9 cellular contexts compared by ENCODE assay signal in the genomic region with DNA sequence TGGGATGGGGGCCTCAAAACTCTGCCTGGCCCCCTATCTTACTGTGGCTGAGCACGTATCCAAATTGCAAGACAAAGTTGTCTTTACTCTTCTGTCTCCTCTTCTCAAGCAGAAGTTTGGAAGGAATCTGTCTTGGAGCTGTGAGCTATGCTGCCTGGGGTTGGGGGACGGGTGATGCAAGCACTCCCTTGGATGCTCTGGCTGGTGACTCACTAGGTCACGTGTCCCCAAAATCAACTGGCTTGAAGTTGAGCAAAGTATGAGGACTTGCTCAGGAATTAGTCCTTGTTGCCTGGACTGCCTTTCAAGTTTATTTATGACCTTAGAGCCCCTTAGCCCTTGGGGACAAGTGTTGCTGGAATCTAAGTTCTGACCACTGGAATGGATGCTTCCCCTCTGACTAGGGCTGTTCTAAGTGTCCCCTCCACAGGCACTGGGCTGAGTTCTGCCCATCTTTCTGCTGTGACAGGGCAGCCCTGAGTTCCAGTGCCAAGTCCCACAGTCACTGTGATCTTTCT.
DNase-seq lines count a peak whose midpoint lies in the region; ATAC-seq, FAIRE-seq and TF ChIP-seq lines count a peak whose summit lies in the region.
"Had no signal": no experiment of that assay in that cellular context is flagged by ENCODE, and none has a peak within 500 bp of the region (broad histone marks: within the 10 kb centered on the region; RNA-seq: fewer than 3 reads in every experiment).

No MANE protein-coding gene starts in this region.

- TF ChIP-seq POLR2A in K562 (conservative IDR thresholded peaks at IDR 0.05), result no peak

- H2BK5ac ChIP-seq in mesendoderm (ENCODE audit: low read length), result no peak overlapping the region

- H2AFZ ChIP-seq in K562 (ENCODE audit: low read depth, low read length) (no peak overlapping the region), MM.1S (ENCODE audit: low read length) (no peak overlapping the region)

- H3K27ac Mint-ChIP-seq in CD14-positive monocyte, result peak overlapping the region; percentile 85 to 96 (median 93)

- no peaks in the 10 kb centered on the region for H4K20me1 ChIP-seq in K562 (replicated peaks; ENCODE audit: control insufficient read depth, insufficient read depth, low read length)
- no peaks in the 10 kb centered on the region for H4K20me1 ChIP-seq in MM.1S (ENCODE audit: insufficient read depth, low read length)

- peaks cover 16% of the 10 kb centered on the region for H3K4me1 Mint-ChIP-seq in CD14-positive monocyte

- POLR2A ChIA-PET in K562 (lab: Yijun Ruan, JAX), result interaction anchor here (0.6 kb wide), 1 partner anchor 693 kb away, joined by 4 read pairs; no protein-coding TSS in a partner anchor

- H2AK5ac ChIP-seq in mesendoderm (ENCODE audit: low read length), result no peak overlapping the region

- peak; percentile 79 for ATAC-seq in K562
- no peak for ATAC-seq in HG03378 (IDR thresholded peaks at IDR 0.05; ENCODE audit: unreplicated experiment)

- H3F3A ChIP-seq in MM.1S (ENCODE audit: insufficient read depth, low read length), result no peaks in the 10 kb centered on the region

- intact Hi-C loops in CD14-positive monocyte (cut with micrococcal nuclease), result no loop called here
- intact Hi-C loops in K562 (cut with micrococcal nuclease), result no loop called here

- no peak overlapping the region for H3K23ac ChIP-seq in mesendoderm (ENCODE audit: low read length)

- H3K4me2 ChIP-seq in K562 (ENCODE audit: insufficient read depth, low read length), result no peak overlapping the region
- no peak overlapping the region for H3K4me2 ChIP-seq in mesendoderm (ENCODE audit: low read length)
- no peak overlapping the region for H3K4me2 ChIP-seq in MM.1S (ENCODE audit: low read depth, low read length)

- no peaks in the 10 kb centered on the region for H3K79me1 ChIP-seq in mesendoderm (ENCODE audit: low read length)

- TF ChIP-seq RAD21 in K562 (CRISPR knock-in tag; conservative IDR thresholded peaks at IDR 0.05 in 1 of 2, IDR thresholded peaks at IDR 0.05 in 1 of 2), result no peak

- no peak overlapping the region for H4K5ac ChIP-seq in mesendoderm (ENCODE audit: low read length)

- H3K9me2 ChIP-seq in MM.1S (replicated peaks; ENCODE audit: insufficient read depth, low read length), result no peaks in the 10 kb centered on the region

- H3K4me1 ChIP-seq in K562 (replicated peaks in 1 of 2; ENCODE audit: control insufficient read depth in 2 of 2, insufficient read depth in 2 of 2, low read length in 2 of 2) (peaks cover 0 to 9% of the 10 kb centered on the region in 2 experiments; a peak in 2 of 5 replicates), mesendoderm (ENCODE audit: control insufficient read depth, low read depth, low read length) (no peaks in the 10 kb centered on the region), MM.1S (ENCODE audit: low read length) (no peaks in the 10 kb centered on the region)
- H3K4me1 ChIP-seq: breast epithelium had no signal

- H3K4me3 Mint-ChIP-seq in CD14-positive monocyte, result peak overlapping the region in 1 of 2 donors; percentile 40

- H3K56ac ChIP-seq in mesendoderm (ENCODE audit: low read length), result peak overlapping the region; percentile 2

- TF ChIP-seq EP300 in K562 (IDR thresholded peaks at IDR 0.05; ENCODE audit: low read length), result 0 out of 2 replicates have a peak, but pooled peaks have one; percentile 16

- H3K4me3 ChIP-seq in K562 (no peak overlapping the region), mesendoderm (ENCODE audit: low read length) (no peak overlapping the region), MM.1S (ENCODE audit: low read length) (no peak overlapping the region)
- H3K4me3 ChIP-seq: breast epithelium had no signal

- H3K36me3 ChIP-seq in K562 (ENCODE audit: control insufficient read depth, insufficient read depth, low read length), result no peaks in the 10 kb centered on the region
- no peaks in the 10 kb centered on the region for H3K36me3 ChIP-seq in mesendoderm (ENCODE audit: control insufficient read depth, insufficient read depth, low read length)
- H3K36me3 ChIP-seq in MM.1S (replicated peaks; ENCODE audit: insufficient read depth, low read length), result no peaks in the 10 kb centered on the region
- H3K36me3 ChIP-seq: breast epithelium had no signal

- WGBS in K562 (ENCODE audit: insufficient coverage, low coverage, missing lambda C conversion rate), result 0% methylated on average over 3 of the region's 3 CpGs
- WGBS in mesendoderm (ENCODE audit: extremely low coverage, insufficient coverage, low lambda C conversion rate), result no CpG with 5 or more reads among the region's 3 CpGs

- H2BK15ac ChIP-seq in mesendoderm (replicated peaks; ENCODE audit: low read depth), result no peak overlapping the region

- H3K79me2 ChIP-seq in K562 (ENCODE audit: control insufficient read depth, insufficient read depth, low read length) (no peaks in the 10 kb centered on the region), mesendoderm (ENCODE audit: control insufficient read depth, insufficient read depth, low read length) (no peaks in the 10 kb centered on the region), MM.1S (ENCODE audit: low read length) (no peaks in the 10 kb centered on the region)

- no peak overlapping the region for H3K9ac ChIP-seq in K562 (ENCODE audit: insufficient read depth in 1 of 2, low read depth in 2 of 2, low read length in 2 of 2)
- H3K9ac ChIP-seq in mesendoderm (ENCODE audit: low read length), result no peak overlapping the region
- H3K9ac ChIP-seq in MM.1S (ENCODE audit: low read length), result no peak overlapping the region

- H3K18ac ChIP-seq in mesendoderm (ENCODE audit: low read length), result no peak overlapping the region

- no peaks in the 10 kb centered on the region for H3K36me3 Mint-ChIP-seq in CD14-positive monocyte

- no peaks in the 10 kb centered on the region for H3K9me1 ChIP-seq in K562 (ENCODE audit: control insufficient read depth, insufficient read depth, low read length)

- no peak overlapping the region for H4K8ac ChIP-seq in mesendoderm (ENCODE audit: low read depth, low read length)

- H3K27me3 Mint-ChIP-seq in CD14-positive monocyte (ENCODE audit: low read depth in 3 of 3), result peaks cover 0 to 1% (median 0%) of the 10 kb centered on the region in 3 donors

- H3K27me3 ChIP-seq in K562 (ENCODE audit: control insufficient read depth in 2 of 2, insufficient read depth in 2 of 2, low read length in 2 of 2), result peaks cover 0 to 4% of the 10 kb centered on the region in 2 experiments; a peak in 1 of 5 replicates
- no peaks in the 10 kb centered on the region for H3K27me3 ChIP-seq in mesendoderm (ENCODE audit: insufficient read depth, low read length, poor library complexity)
- no peaks in the 10 kb centered on the region for H3K27me3 ChIP-seq in MM.1S (replicated peaks; ENCODE audit: insufficient read depth, low read length)
- H3K27me3 ChIP-seq: breast epithelium had no signal

- no peaks in the 10 kb centered on the region for H3K9me3 ChIP-seq in K562 (replicated peaks; ENCODE audit: control insufficient read depth, insufficient read depth, low read depth, low read length)
- H3K9me3 ChIP-seq in MM.1S (replicated peaks; ENCODE audit: insufficient read depth, low read length), result no peaks in the 10 kb centered on the region
- H3K9me3 ChIP-seq: breast epithelium had no signal

- no peak overlapping the region for H3K4ac ChIP-seq in mesendoderm (ENCODE audit: low read depth, low read length)

- TF ChIP-seq CTCF in CD14-positive monocyte (IDR thresholded peaks at IDR 0.05) (no peak), K562 (IDR thresholded peaks at IDR 0.05 in 2 of 3, conservative IDR thresholded peaks at IDR 0.05 in 1 of 3; ENCODE audit: insufficient read depth in 2 of 3, low read depth in 1 of 3, low read length in 3 of 3) (no peak), MM.1S (IDR thresholded peaks at IDR 0.05; ENCODE audit: low read length) (no peak)

- peaks cover 0 to 6% (median 2%) of the 10 kb centered on the region in 7 donors for H3K9me3 Mint-ChIP-seq in CD14-positive monocyte

- in situ Hi-C loops in K562 (cut with MboI), result loop anchor here (10.0 to 25.0 kb wide), 2 partner anchors 537 to 1064 kb away; a partner anchor contains a TSS

- no peak overlapping the region for H2BK120ac ChIP-seq in mesendoderm (ENCODE audit: low read depth, low read length)

- no peak for FAIRE-seq in K562 (lab: Jason Lieb, UNC)

- BruUV-seq in K562 (replicated peaks; lab: Mats Ljungman, UMichigan), result no TSS peak

- DNase-seq in CD14-positive monocyte (ENCODE audit: low spot score), result peak; percentile 87
- DNase-seq in HK-2 (ENCODE audit: unreplicated experiment), result peak; percentile 85
- peak in 1 of 4 experiments; percentile 43 for DNase-seq in K562 (ENCODE audit: extremely low read depth in 1 of 4, low spot score in 3 of 4)
- peak; percentile 94 for DNase-seq in mesendoderm
- no peak for DNase-seq in MM.1S
- no peak for DNase-seq in NCI-H1048 (lab: John Stamatoyannopoulos, UW)
- DNase-seq in NK-92 (lab: John Stamatoyannopoulos, UW; ENCODE audit: unreplicated experiment), result no peak

- peak overlapping the region; percentile 65; the same call in 2 of the 3 replicates for H3K27ac ChIP-seq in K562 (ENCODE audit: extremely low read depth, low read depth, low read length)
- H3K27ac ChIP-seq in mesendoderm (ENCODE audit: low read depth, low read length), result peak overlapping the region; percentile 52
- H3K27ac ChIP-seq in MM.1S (ENCODE audit: low read length), result no peak overlapping the region

- CTCF ChIA-PET in K562 (lab: Yijun Ruan, JAX; ENCODE audit: low intra/inter-chr PET ratio), result no interaction called here

TF ChIP-seq in K562, 482 proteins besides CTCF, POLR2A, EP300 and RAD21 (continues in another document):
- TF ChIP-seq, protein P1, sequence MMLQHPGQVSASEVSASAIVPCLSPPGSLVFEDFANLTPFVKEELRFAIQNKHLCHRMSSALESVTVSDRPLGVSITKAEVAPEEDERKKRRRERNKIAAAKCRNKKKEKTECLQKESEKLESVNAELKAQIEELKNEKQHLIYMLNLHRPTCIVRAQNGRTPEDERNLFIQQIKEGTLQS (IDR thresholded peaks at IDR 0.05), result peak; percentile 96
- TF ChIP-seq, protein P1 (CRISPR knock-in tag; conservative IDR thresholded peaks at IDR 0.05), result peak; percentile 76; the same call in 1 of the 2 replicates
- TF ChIP-seq CREBBP (IDR thresholded peaks at IDR 0.05; ENCODE audit: low read depth, low read length) (no peak), NRF1 (conservative IDR thresholded peaks at IDR 0.05 in 1 of 2, IDR thresholded peaks at IDR 0.05 in 1 of 2) (0 out of 4 replicates have a peak, but pooled peaks of 1 of the 2 experiments have one; percentile 12), FOXP1 (CRISPR knock-in tag; IDR thresholded peaks at IDR 0.05) (no peak), CBX8 (IDR thresholded peaks at IDR 0.05; ENCODE audit: borderline replicate concordance, extremely low read depth, low read depth, low read length, poor library complexity, severe bottlenecking) (no peak)
- TF ChIP-seq, protein P2, sequence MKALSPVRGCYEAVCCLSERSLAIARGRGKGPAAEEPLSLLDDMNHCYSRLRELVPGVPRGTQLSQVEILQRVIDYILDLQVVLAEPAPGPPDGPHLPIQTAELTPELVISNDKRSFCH (CRISPR knock-in tag; IDR thresholded peaks at IDR 0.05), result no peak
- TF ChIP-seq, protein P2 (tag; IDR thresholded peaks at IDR 0.05), result no peak

Comparison
In these comparisons a context has a peak if more than half of its experiments do, and no peak if none do; other contexts are left out.
1. DNase-seq: peak in CD14-positive monocyte (single experiment), HK-2 (single experiment) and mesendoderm (single experiment); none in MM.1S (single experiment), NCI-H1048 (single experiment) and NK-92 (single experiment).